Comparison of ENCODE assay signal across 8 cellular contexts in the genomic region with DNA sequence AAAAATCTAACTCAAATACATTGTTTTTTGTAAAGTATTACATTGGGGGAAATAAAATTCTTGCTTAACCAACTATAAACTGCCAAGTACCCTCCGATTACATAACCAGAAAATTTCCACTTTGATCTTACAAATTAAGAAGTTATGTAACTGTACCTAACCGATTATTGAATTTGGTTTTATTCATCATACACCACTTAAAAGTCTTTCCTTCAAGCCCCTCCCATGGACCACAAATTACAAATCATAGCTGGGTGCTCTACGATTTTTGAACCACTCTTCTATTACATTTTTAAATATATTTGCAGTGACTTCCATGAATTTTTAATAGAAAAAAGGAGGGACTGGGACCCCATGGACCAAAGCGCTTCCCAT. TPM values are rescaled to one million over a fixed set of nuclear protein-coding genes. Genes with fewer than 3 reads are reported as not detected.
DNase-seq lines count a peak whose midpoint lies in the region; ATAC-seq and TF ChIP-seq lines count a peak whose summit lies in the region.

No MANE protein-coding gene starts in this region.

- no peak for DNase-seq in Panc1 (ENCODE audit: low read depth, low spot score)
- no peak for DNase-seq in epithelial cell of esophagus (ENCODE audit: low read depth)
- DNase-seq in psoas muscle, result no peak
- DNase-seq in NCI-H1105 (lab: John Stamatoyannopoulos, UW), result no peak
- DNase-seq in activated CD4-positive, alpha-beta T cell treated with anti-CD3 and anti-CD28 coated beads, Interleukin-2, amount 50 U/mL, for 4 hours, result no peak
- no peak for DNase-seq in inferior parietal cortex (ENCODE audit: extremely low spot score)
- no peak for DNase-seq in NCI-H146 (lab: John Stamatoyannopoulos, UW)

- 5 to 8% (median 5%) methylated on average over 4 of the region's 4 CpGs for WGBS in psoas muscle, 3 donors

- TF ChIP-seq CTCF in Panc1 (IDR thresholded peaks at IDR 0.05), result no peak
- no peak for TF ChIP-seq CTCF in epithelial cell of esophagus (IDR thresholded peaks at IDR 0.05; ENCODE audit: insufficient read depth, low read depth, low read length, missing control alignments)
- no peak for TF ChIP-seq CTCF in psoas muscle (IDR thresholded peaks at IDR 0.05)

- POLR2A ChIA-PET in Panc1 (lab: Charles Lee), result interaction anchor here (0.7 kb wide), 3 partner anchors 11 to 98 kb away, joined by 4 to 23 read pairs (median 8); no protein-coding TSS in a partner anchor

- H3K9me3 ChIP-seq in Panc1 (ENCODE audit: control insufficient read depth, insufficient read depth, low read depth, low read length), result no peaks in the 10 kb centered on the region
- no peaks in the 10 kb centered on the region for H3K9me3 ChIP-seq in psoas muscle

- intact Hi-C loops in Panc1 (cut with micrococcal nuclease; ENCODE audit: unreplicated experiment) (loop anchor here (10.0 kb wide), 1 partner anchor 247 kb away; a partner anchor contains a TSS), psoas muscle (cut with DNase I) (loop anchor here in 1 of 2 donors (10.0 kb wide), 1 partner anchor 637 kb away; no protein-coding TSS in a partner anchor)

- ATAC-seq in GM18868 (IDR thresholded peaks at IDR 0.05; ENCODE audit: unreplicated experiment), result peak; percentile 0
- no peak for ATAC-seq in Panc1
- no peak for ATAC-seq in psoas muscle

- BruUV-seq in Panc1 (replicated peaks; lab: Mats Ljungman, UMichigan), result no TSS peak

- H3K27me3 ChIP-seq in Panc1 (ENCODE audit: control insufficient read depth, insufficient read depth, low read length), result no peaks in the 10 kb centered on the region
- no peaks in the 10 kb centered on the region for H3K27me3 ChIP-seq in psoas muscle (ENCODE audit: insufficient read depth in 3 of 3, low read length in 2 of 3)

- H3K36me3 ChIP-seq in Panc1 (ENCODE audit: control insufficient read depth, insufficient read depth, low read length) (no peaks in the 10 kb centered on the region; the same call in 1 of the 2 replicates), psoas muscle (ENCODE audit: insufficient read depth in 1 of 2, low read depth in 1 of 2) (no peaks in the 10 kb centered on the region)

- in situ Hi-C loops in Panc1 (cut with HindIII; ENCODE audit: low pct_unique_long_range_greater_than_20kb, low sequenced_read_pairs), result no loop called here

- H3K4me3 ChIP-seq in Panc1 (ENCODE audit: low read depth in 2 of 2, low read length in 2 of 2) (peak overlapping the region; percentile 89 to 90), epithelial cell of esophagus (ENCODE audit: low read length) (peak overlapping the region; percentile 82), psoas muscle (peak overlapping the region; percentile 96)

- CTCF ChIA-PET in Panc1 (lab: Charles Lee), result no interaction called here

- H3K4me1 ChIP-seq in Panc1 (ENCODE audit: control insufficient read depth, insufficient read depth, low read length) (peaks cover 30% of the 10 kb centered on the region), psoas muscle (peaks cover 10% of the 10 kb centered on the region)

- peak overlapping the region; percentile 90 for H3K27ac ChIP-seq in Panc1 (ENCODE audit: low read length)
- H3K27ac ChIP-seq in psoas muscle, result peak overlapping the region; percentile 94

RNA-seq across cellular contexts. Expression of a gene that starts 0.6 kb away (rescaled TPM):
- total RNA-seq in Panc1 (2021; ENCODE audit: unreplicated experiment) (21.3 TPM), psoas muscle (10 to 100 TPM; 16.3 to 18.3 (median 17.1) TPM)
- polyA plus RNA-seq in Panc1 (2012; ENCODE audit: insufficient read length), result 5.2 TPM
- polyA plus RNA-seq in psoas muscle, result 10 to 100 TPM in 1 of 3 donors, 1 to 10 TPM in 2; 3.3 to 16.1 (median 5.4) TPM
